Comparison of ENCODE assay signal across 17 cellular contexts in the genomic region with DNA sequence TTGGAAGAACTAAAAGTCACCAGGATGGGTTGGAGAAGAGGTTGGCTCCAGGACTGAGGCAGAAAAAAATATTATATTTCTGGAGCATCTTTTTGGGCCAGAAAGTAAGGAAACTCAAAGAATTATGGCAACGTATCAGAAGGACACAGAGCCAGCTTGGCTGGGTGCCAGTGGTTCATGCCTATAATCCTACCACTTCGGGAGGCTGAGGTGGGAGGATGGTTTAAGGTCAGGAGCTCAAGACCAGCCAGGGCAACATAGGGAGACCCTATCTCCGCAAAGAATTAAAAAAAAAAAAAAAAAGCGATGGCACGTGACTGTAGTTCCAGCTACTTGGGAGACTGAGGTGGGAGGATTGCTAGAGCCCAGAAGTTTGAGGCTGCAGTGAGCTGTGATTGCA.
DNase-seq lines count a peak whose midpoint lies in the region; ATAC-seq and TF ChIP-seq lines count a peak whose summit lies in the region.
"Had no signal": no experiment of that assay in that cellular context is flagged by ENCODE, and none has a peak within 500 bp of the region (broad histone marks: within the 10 kb centered on the region; RNA-seq: fewer than 3 reads in every experiment).

No MANE protein-coding gene starts in this region.

- H3K36me3 ChIP-seq in right atrium auricular region = no peaks in the 10 kb centered on the region
- H3K36me3 ChIP-seq in upper lobe of right lung = no peaks in the 10 kb centered on the region

- peak; percentile 5 for DNase-seq in Right ventricle myocardium inferior (ENCODE audit: missing footprints)
- no peak for DNase-seq in right atrium auricular region (ENCODE audit: low spot score)
- peak; percentile 55 for DNase-seq in coronary artery (ENCODE audit: low spot score)
- DNase-seq in posterior vena cava (ENCODE audit: low spot score) = peak; percentile 38
- DNase-seq in upper lobe of right lung = peak; percentile 26
- DNase-seq in CD4-positive, alpha-beta T cell = no peak
- no peak for DNase-seq in activated CD4-positive, alpha-beta memory T cell treated with anti-CD3 and anti-CD28 coated beads, Interleukin-2, amount 10 ng/mL, durations not matched to agents 7 days and 5 days
- no peak for DNase-seq in activated CD4-positive, alpha-beta T cell treated with anti-CD3 and anti-CD28 coated beads for 4 hours
- DNase-seq: 8988T; Calu3; CD8-positive, alpha-beta T cell; DMS79 treated with DMSO at 0.1 percent for 48 hours; GM23248; HCEC 1CT had no signal

- H3K4me3 ChIP-seq in right atrium auricular region (no peak overlapping the region), coronary artery (no peak overlapping the region), upper lobe of right lung (no peak overlapping the region)
- H3K4me3 ChIP-seq: BLaER1, GM12878, GM23248 had no signal

- peaks cover 5% of the 10 kb centered on the region for H3K36me3 Mint-ChIP-seq in CD4-positive, alpha-beta T cell (ENCODE audit: low read depth)
- peaks cover 3% of the 10 kb centered on the region for H3K36me3 Mint-ChIP-seq in activated CD4-positive, alpha-beta memory T cell treated with anti-CD3 and anti-CD28 coated beads, Interleukin-2, amount 10 ng/mL, durations not matched to agents 7 days and 5 days (ENCODE audit: low read depth)
- H3K36me3 Mint-ChIP-seq: CD14-positive monocyte had no signal

- H3K27ac ChIP-seq in right atrium auricular region (no peak overlapping the region), coronary artery (no peak overlapping the region), upper lobe of right lung (no peak overlapping the region)
- H3K27ac ChIP-seq in CD4-positive, alpha-beta T cell (ENCODE audit: low read depth, low read length) = no peak overlapping the region
- H3K27ac ChIP-seq: BLaER1, GM23248 had no signal

- H3K9me3 Mint-ChIP-seq in CD4-positive, alpha-beta T cell = no peaks in the 10 kb centered on the region
- peaks cover 6% of the 10 kb centered on the region for H3K9me3 Mint-ChIP-seq in activated CD4-positive, alpha-beta memory T cell treated with anti-CD3 and anti-CD28 coated beads, Interleukin-2, amount 10 ng/mL, durations not matched to agents 7 days and 5 days

- H3K9me3 ChIP-seq in right atrium auricular region (peaks cover 0 to 24% of the 10 kb centered on the region in 2 donors), upper lobe of right lung (no peaks in the 10 kb centered on the region)
- H3K9me3 ChIP-seq in CD4-positive, alpha-beta T cell (ENCODE audit: control insufficient read depth, low read length) = peaks cover 17% of the 10 kb centered on the region

- no peaks in the 10 kb centered on the region for H3K4me1 Mint-ChIP-seq in CD4-positive, alpha-beta T cell (ENCODE audit: low read depth)
- H3K4me1 Mint-ChIP-seq in activated CD4-positive, alpha-beta memory T cell treated with anti-CD3 and anti-CD28 coated beads, Interleukin-2, amount 10 ng/mL, durations not matched to agents 7 days and 5 days = no peaks in the 10 kb centered on the region

- H3K4me1 ChIP-seq in right atrium auricular region = peaks cover 0 to 32% of the 10 kb centered on the region in 2 donors
- H3K4me1 ChIP-seq in upper lobe of right lung = peaks cover 12% of the 10 kb centered on the region

- H3K27me3 ChIP-seq in right atrium auricular region = no peaks in the 10 kb centered on the region
- H3K27me3 ChIP-seq in upper lobe of right lung = no peaks in the 10 kb centered on the region
- peaks cover 5% of the 10 kb centered on the region for H3K27me3 ChIP-seq in CD4-positive, alpha-beta T cell (ENCODE audit: control insufficient read depth, insufficient read depth, low read length)
- H3K27me3 ChIP-seq: BLaER1 had no signal

- no peak for ATAC-seq in Right ventricle myocardium inferior
- ATAC-seq in upper lobe of right lung = no peak
- ATAC-seq in CD4-positive, alpha-beta T cell (ENCODE audit: poor library complexity) = no peak
- ATAC-seq: CD8-positive, alpha-beta T cell; GM12878 had no signal

- intact Hi-C loops in Right ventricle myocardium inferior (cut with DNase I) (no loop called here), posterior vena cava (cut with DNase I) (loop anchor here in 1 of 2 donors (10.0 kb wide), 1 partner anchor 109 kb away; the partner anchor contains the start of gene GADD45B), upper lobe of right lung (cut with DNase I) (no loop called here)
- intact Hi-C loops in CD4-positive, alpha-beta T cell (cut with DNase I, micrococcal nuclease) = no loop called here

- no peak overlapping the region for H3K27ac Mint-ChIP-seq in CD4-positive, alpha-beta T cell
- H3K27ac Mint-ChIP-seq in activated CD4-positive, alpha-beta memory T cell treated with anti-CD3 and anti-CD28 coated beads, Interleukin-2, amount 10 ng/mL, durations not matched to agents 7 days and 5 days = no peak overlapping the region
- H3K27ac Mint-ChIP-seq: CD8-positive, alpha-beta T cell had no signal

- POLR2A ChIA-PET in CD4-positive, alpha-beta T cell (lab: Charles Lee) = no interaction called here
- POLR2A ChIA-PET in activated CD4-positive, alpha-beta memory T cell treated with anti-CD3 and anti-CD28 coated beads, Interleukin-2, amount 10 ng/mL, durations not matched to agents 7 days and 5 days (lab: Charles Lee) = no interaction called here

- CTCF ChIA-PET in CD4-positive, alpha-beta T cell (lab: Charles Lee) = no interaction called here
- CTCF ChIA-PET in activated CD4-positive, alpha-beta memory T cell treated with anti-CD3 and anti-CD28 coated beads, Interleukin-2, amount 10 ng/mL, durations not matched to agents 7 days and 5 days (lab: Charles Lee) = interaction anchor here (0.7 kb wide), 1 partner anchor 91 kb away, joined by 3 read pairs; no protein-coding TSS in a partner anchor

- H3K4me3 Mint-ChIP-seq in CD4-positive, alpha-beta T cell = no peak overlapping the region
- no peak overlapping the region for H3K4me3 Mint-ChIP-seq in activated CD4-positive, alpha-beta memory T cell treated with anti-CD3 and anti-CD28 coated beads, Interleukin-2, amount 10 ng/mL, durations not matched to agents 7 days and 5 days
- H3K4me3 Mint-ChIP-seq: CD8-positive, alpha-beta T cell had no signal

- H3K27me3 Mint-ChIP-seq in CD4-positive, alpha-beta T cell = no peaks in the 10 kb centered on the region
- peaks cover 13% of the 10 kb centered on the region for H3K27me3 Mint-ChIP-seq in activated CD4-positive, alpha-beta memory T cell treated with anti-CD3 and anti-CD28 coated beads, Interleukin-2, amount 10 ng/mL, durations not matched to agents 7 days and 5 days

- no peak for TF ChIP-seq CTCF in right atrium auricular region (IDR thresholded peaks at IDR 0.05)
- TF ChIP-seq CTCF in coronary artery (IDR thresholded peaks at IDR 0.05) = no peak
- no peak for TF ChIP-seq CTCF in upper lobe of right lung (IDR thresholded peaks at IDR 0.05)
- no peak for TF ChIP-seq CTCF in CD4-positive, alpha-beta T cell (IDR thresholded peaks at IDR 0.05)

Comparison
In these comparisons a context has a peak if more than half of its experiments do, and no peak if none do; other contexts are left out.
1. DNase-seq: peak in Right ventricle myocardium inferior (single experiment), coronary artery (single experiment), posterior vena cava (single experiment) and upper lobe of right lung (single experiment); none in right atrium auricular region (single experiment), CD4-positive, alpha-beta T cell (0 of 10), activated CD4-positive, alpha-beta memory T cell treated with anti-CD3 and anti-CD28 coated beads, Interleukin-2, amount 10 ng/mL, durations not matched to agents 7 days and 5 days (single experiment) and activated CD4-positive, alpha-beta T cell treated with anti-CD3 and anti-CD28 coated beads for 4 hours (0 of 2).